Comparison of ENCODE assay signal across 17 cellular contexts in genomic region chr15:74840851-74841760, GRCh38. TPM values are rescaled to one million over a fixed set of nuclear protein-coding genes. Genes with fewer than 3 reads are reported as not detected.
DNase-seq lines count a peak whose midpoint lies in the region; ATAC-seq, FAIRE-seq and TF ChIP-seq lines count a peak whose summit lies in the region.
"Had no signal": no experiment of that assay in that cellular context is flagged by ENCODE, and none has a peak within 500 bp of the region (broad histone marks: within the 10 kb centered on the region; RNA-seq: fewer than 3 reads in every experiment).

No MANE protein-coding gene starts in this region.

- CTCF ChIA-PET in activated CD8-positive, alpha-beta memory T cell treated with anti-CD3 and anti-CD28 coated beads, Interleukin-2, amount 10 ng/mL, durations not matched to agents 7 days and 5 days (lab: Charles Lee): interaction anchor here (1.0 to 4.0 kb wide), 9 partner anchors 29 to 205 kb away, joined by 4 to 25 read pairs (median 8); no protein-coding TSS in a partner anchor
- CTCF ChIA-PET in T-cell (lab: Charles Lee): interaction anchor here in 1 of 2 donors (0.8 kb wide), 1 partner anchor 30 kb away, joined by 4 read pairs; no protein-coding TSS in a partner anchor

- WGBS in small intestine, 3 donors: 40 to 71% (median 53%) methylated on average over 8 to 9 of the region's 9 CpGs
- 85 to 93% (median 89%) methylated on average over 7 to 9 of the region's 9 CpGs for WGBS in stomach, 5 donors

- H3K27ac ChIP-seq in dorsolateral prefrontal cortex: peak overlapping the region in 26 of 59 donors; percentile 11 to 97 (median 90)
- peak overlapping the region in 1 of 2 donors; percentile 12 for H3K27ac ChIP-seq in small intestine (ENCODE audit: low read depth in 1 of 2, low read length in 1 of 2)
- no peak overlapping the region for H3K27ac ChIP-seq in stomach
- H3K27ac ChIP-seq: upper lobe of right lung had no signal

- peak overlapping the region; percentile 87 for H3K4me3 Mint-ChIP-seq in activated CD8-positive, alpha-beta memory T cell treated with anti-CD3 and anti-CD28 coated beads, Interleukin-2, amount 10 ng/mL, durations not matched to agents 7 days and 5 days
- H3K4me3 Mint-ChIP-seq in T-cell: peak overlapping the region; percentile 39 to 90 (median 86)

- H3K9me3 Mint-ChIP-seq in activated CD8-positive, alpha-beta memory T cell treated with anti-CD3 and anti-CD28 coated beads, Interleukin-2, amount 10 ng/mL, durations not matched to agents 7 days and 5 days (ENCODE audit: low read depth): no peaks in the 10 kb centered on the region
- no peaks in the 10 kb centered on the region for H3K9me3 Mint-ChIP-seq in T-cell

- peaks cover 43% of the 10 kb centered on the region for H3K4me1 Mint-ChIP-seq in activated CD8-positive, alpha-beta memory T cell treated with anti-CD3 and anti-CD28 coated beads, Interleukin-2, amount 10 ng/mL, durations not matched to agents 7 days and 5 days
- peaks cover 48 to 56% (median 49%) of the 10 kb centered on the region in 3 donors for H3K4me1 Mint-ChIP-seq in T-cell

- POLR2A ChIA-PET in T-cell (lab: Charles Lee): no interaction called here

- intact Hi-C loops in dorsolateral prefrontal cortex (cut with DNase I): loop anchor here (2.0 to 5.0 kb wide), 5 partner anchors 58 to 111 kb away; partner anchors contain the start of genes COX5A (in 1 of the 2), CSK (in 1 of the 2) and FAM219B (in 1 of the 2)
- intact Hi-C loops in stomach (cut with DNase I; ENCODE audit: low total_unique reads): loop anchor here (10.0 kb wide), 1 partner anchor 54 kb away; the partner anchor contains the start of gene MPI

- no peaks in the 10 kb centered on the region for H3K27me3 ChIP-seq in dorsolateral prefrontal cortex
- H3K27me3 ChIP-seq in small intestine (ENCODE audit: control insufficient read depth in 2 of 2, insufficient read depth in 2 of 2, low read length in 2 of 2): no peaks in the 10 kb centered on the region
- no peaks in the 10 kb centered on the region for H3K27me3 ChIP-seq in stomach
- H3K27me3 ChIP-seq: upper lobe of right lung had no signal

- FAIRE-seq in small intestine (lab: Jason Lieb, UNC): no peak
- FAIRE-seq: keratinocyte had no signal

- no peak for ATAC-seq in activated CD8-positive, alpha-beta memory T cell treated with anti-CD3 and anti-CD28 coated beads, Interleukin-2, amount 10 ng/mL, durations not matched to agents 7 days and 5 days
- ATAC-seq in T-cell (replicated peaks in 1 of 4): no peak
- no peak for ATAC-seq in HG02798 (IDR thresholded peaks at IDR 0.05; ENCODE audit: poor library complexity, unreplicated experiment)
- ATAC-seq: upper lobe of right lung had no signal

- H3K27me3 Mint-ChIP-seq in activated CD8-positive, alpha-beta memory T cell treated with anti-CD3 and anti-CD28 coated beads, Interleukin-2, amount 10 ng/mL, durations not matched to agents 7 days and 5 days: no peaks in the 10 kb centered on the region
- H3K27me3 Mint-ChIP-seq in T-cell: no peaks in the 10 kb centered on the region

- no peak for DNase-seq in activated CD8-positive, alpha-beta memory T cell treated with anti-CD3 and anti-CD28 coated beads, Interleukin-2, amount 10 ng/mL, durations not matched to agents 7 days and 5 days
- no peak for DNase-seq in activated CD8-positive, alpha-beta memory T cell treated with anti-CD3 and anti-CD28 coated beads, Interleukin-2, amount 50 U/mL, for 4 hours
- DNase-seq in T-cell: no peak
- no peak for DNase-seq in dorsolateral prefrontal cortex
- peak; percentile 47 for DNase-seq in small intestine
- DNase-seq in stomach: no peak
- DNase-seq in iPS-NIHi11 (ENCODE audit: low spot score): no peak
- DNase-seq: cortex of kidney, foreskin fibroblast, HCEC 1CT, NCI-H510A treated with DMSO at 0.1 percent for 48 hours, upper lobe of right lung, WERI-Rb-1 had no signal

- H3K4me3 ChIP-seq in dorsolateral prefrontal cortex: peak overlapping the region in 46 of 59 donors; percentile 22 to 98 (median 93)
- H3K4me3 ChIP-seq in small intestine (ENCODE audit: low read depth in 1 of 2, low read length in 2 of 2): peak overlapping the region in 1 of 2 donors; percentile 71
- H3K4me3 ChIP-seq in stomach: peak overlapping the region in 1 of 4 donors; percentile 81

- H3K27ac Mint-ChIP-seq in activated CD8-positive, alpha-beta memory T cell treated with anti-CD3 and anti-CD28 coated beads, Interleukin-2, amount 10 ng/mL, durations not matched to agents 7 days and 5 days: no peak overlapping the region
- H3K27ac Mint-ChIP-seq in T-cell: peak overlapping the region; percentile 61 to 73

- H3K4me1 ChIP-seq in small intestine (ENCODE audit: control insufficient read depth in 2 of 2, insufficient read depth in 1 of 2, low read depth in 1 of 2, low read length in 1 of 2) (peaks cover 2 to 4% of the 10 kb centered on the region in 2 donors), stomach (peaks cover 22 to 49% (median 32%) of the 10 kb centered on the region in 4 donors)

- no peak for TF ChIP-seq CTCF in dorsolateral prefrontal cortex (IDR thresholded peaks at IDR 0.05 in 54 of 56, conservative IDR thresholded peaks at IDR 0.05 in 2 of 56; ENCODE audit: low read depth in 1 of 56, partially characterized antibody in 56 of 56)
- TF ChIP-seq CTCF in stomach (IDR thresholded peaks at IDR 0.05): no peak

- TF ChIP-seq EP300 in stomach (IDR thresholded peaks at IDR 0.05): no peak

- TF ChIP-seq POLR2A in stomach (IDR thresholded peaks at IDR 0.05): no peak

- H3K36me3 ChIP-seq in small intestine (ENCODE audit: control insufficient read depth in 2 of 2, insufficient read depth in 2 of 2, low read length in 2 of 2) (peaks cover 2 to 12% of the 10 kb centered on the region in 2 donors), stomach (peaks cover 11 to 76% (median 69%) of the 10 kb centered on the region in 4 donors)

- H3K36me3 Mint-ChIP-seq in activated CD8-positive, alpha-beta memory T cell treated with anti-CD3 and anti-CD28 coated beads, Interleukin-2, amount 10 ng/mL, durations not matched to agents 7 days and 5 days: peaks cover 9% of the 10 kb centered on the region
- H3K36me3 Mint-ChIP-seq in T-cell: peaks cover 11% of the 10 kb centered on the region

- H3K9me3 ChIP-seq in small intestine (ENCODE audit: control insufficient read depth, low read depth): no peaks in the 10 kb centered on the region
- H3K9me3 ChIP-seq in stomach: no peaks in the 10 kb centered on the region
- H3K9me3 ChIP-seq: upper lobe of right lung had no signal

RNA-seq across cellular contexts. Expression of gene ULK3, which starts 1.9 kb away (rescaled TPM):
- total RNA-seq in activated CD8-positive, alpha-beta memory T cell treated with anti-CD3 and anti-CD28 coated beads, Interleukin-2, amount 10 ng/mL, durations not matched to agents 7 days and 5 days: 10 to 100 TPM; 48.5 to 58.6 TPM
- total RNA-seq in T-cell (100 to 1,000 TPM in 3 of 5 donors, 10 to 100 TPM in 2; 53.4 to 112 (median 101) TPM), dorsolateral prefrontal cortex (100 to 1,000 TPM in 15 of 120 experiments, 10 to 100 TPM in 105; 55.0 to 133 (median 84.0) TPM), stomach (100 to 1,000 TPM in 2 of 5 donors, 10 to 100 TPM in 3; 25.0 to 251 (median 50.7) TPM)
- polyA plus RNA-seq in small intestine (100 to 1,000 TPM in 1 of 3 donors, 10 to 100 TPM in 2; 38.2 to 111 (median 71.1) TPM), stomach (10 to 100 TPM; 19.4 to 42.4 (median 24.0) TPM)

RNA-seq across cellular contexts. Expression of gene CPLX3, which starts 14.7 kb away (rescaled TPM):
- total RNA-seq in activated CD8-positive, alpha-beta memory T cell treated with anti-CD3 and anti-CD28 coated beads, Interleukin-2, amount 10 ng/mL, durations not matched to agents 7 days and 5 days: under 1 TPM in 1 of 2 experiments, not detected in 1; 0.35 TPM
- total RNA-seq in T-cell (under 1 TPM in 3 of 5 donors, not detected in 2; 0.16 to 0.50 (median 0.26) TPM), dorsolateral prefrontal cortex (10 to 100 TPM in 1 of 120 experiments, 1 to 10 TPM in 118, not detected in 1; 1.1 to 12.4 (median 3.8) TPM), stomach (10 to 100 TPM in 2 of 5 donors, not detected in 3; 37.5 to 57.8 TPM)
- polyA plus RNA-seq in small intestine (1 to 10 TPM in 1 of 3 donors, not detected in 2; 1.1 TPM), stomach (1 to 10 TPM in 1 of 3 donors, under 1 TPM in 1, not detected in 1; 0.61 to 1.4 TPM)
- total RNA-seq: skeletal muscle tissue, upper lobe of right lung had no signal
- polyA plus RNA-seq: AG04450, keratinocyte had no signal

RNA-seq across cellular contexts. Expression of gene LMAN1L, which starts 28.5 kb away (rescaled TPM):
- total RNA-seq in activated CD8-positive, alpha-beta memory T cell treated with anti-CD3 and anti-CD28 coated beads, Interleukin-2, amount 10 ng/mL, durations not matched to agents 7 days and 5 days: not detected
- total RNA-seq in T-cell (1 to 10 TPM in 1 of 5 donors, under 1 TPM in 4; 0.42 to 1.6 (median 0.44) TPM), dorsolateral prefrontal cortex (1 to 10 TPM in 104 of 120 experiments, under 1 TPM in 13, not detected in 3; 0.30 to 8.1 (median 2.0) TPM), stomach (10 to 100 TPM in 1 of 5 donors, 1 to 10 TPM in 1, not detected in 3; 5.9 to 83.5 TPM)
- polyA plus RNA-seq in small intestine (under 1 TPM in 1 of 3 donors, not detected in 2; 0.46 TPM), stomach (not detected)
- total RNA-seq: skeletal muscle tissue, upper lobe of right lung had no signal
- polyA plus RNA-seq: AG04450, keratinocyte had no signal

RNA-seq across cellular contexts. Expression of gene SCAMP2, which starts 32.1 kb away (rescaled TPM):
- total RNA-seq in activated CD8-positive, alpha-beta memory T cell treated with anti-CD3 and anti-CD28 coated beads, Interleukin-2, amount 10 ng/mL, durations not matched to agents 7 days and 5 days: 100 to 1,000 TPM; 108 to 115 TPM
- total RNA-seq in T-cell: 100 to 1,000 TPM in 3 of 5 donors, 10 to 100 TPM in 2; 76.8 to 141 (median 134) TPM
- 10 to 100 TPM; 19.5 to 74.6 (median 41.4) TPM for total RNA-seq in dorsolateral prefrontal cortex
- 10 to 100 TPM; 52.3 to 92.3 (median 59.2) TPM for polyA plus RNA-seq in small intestine
- total RNA-seq in stomach: 100 to 1,000 TPM in 2 of 5 donors, 10 to 100 TPM in 3; 30.3 to 134 (median 45.5) TPM
- 10 to 100 TPM; 16.8 to 46.0 (median 20.3) TPM for polyA plus RNA-seq in stomach

RNA-seq across cellular contexts. Expression of gene MPI, which starts 48.7 kb away (rescaled TPM):
- 10 to 100 TPM; 52.8 to 59.0 TPM for total RNA-seq in activated CD8-positive, alpha-beta memory T cell treated with anti-CD3 and anti-CD28 coated beads, Interleukin-2, amount 10 ng/mL, durations not matched to agents 7 days and 5 days
- total RNA-seq in T-cell (10 to 100 TPM; 36.5 to 74.1 (median 66.1) TPM), dorsolateral prefrontal cortex (10 to 100 TPM; 41.5 to 82.0 (median 64.4) TPM), stomach (10 to 100 TPM; 17.0 to 35.7 (median 20.4) TPM)
- polyA plus RNA-seq in small intestine (10 to 100 TPM; 41.1 to 88.3 (median 60.5) TPM), stomach (10 to 100 TPM; 18.4 to 20.7 (median 20.3) TPM)
